ENCODE assay signal across 22 cellular contexts in the genomic region with DNA sequence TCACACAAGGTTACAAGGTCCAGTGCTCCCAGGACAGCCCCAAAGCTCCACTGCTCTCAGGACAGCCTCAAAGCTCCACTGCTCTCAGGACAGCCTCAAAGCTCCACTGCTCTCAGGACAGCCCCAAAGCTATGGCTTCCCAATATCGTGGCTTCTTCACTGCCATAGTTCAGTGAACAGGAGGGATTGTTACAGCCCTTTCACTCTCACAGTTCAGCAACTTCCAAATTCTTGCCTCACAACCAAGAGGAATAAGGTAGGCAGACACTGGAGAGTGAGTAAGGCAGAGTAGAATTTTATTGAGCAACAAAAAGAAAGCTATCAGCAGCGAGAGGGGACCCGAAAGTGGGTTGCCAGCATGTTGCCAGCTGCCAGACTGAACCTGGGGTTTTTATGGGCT.
"Had no signal": no experiment of that assay in that cellular context is flagged by ENCODE, and none has a peak within 500 bp of the region (broad histone marks: within the 10 kb centered on the region; RNA-seq: fewer than 3 reads in every experiment).

No MANE protein-coding gene starts in this region.

- H3K4me3 ChIP-seq: colonic mucosa, esophagus muscularis mucosa, gastroesophageal sphincter, heart left ventricle, hepatocyte, left ventricle myocardium inferior, lower lobe of right lung, mucosa of descending colon had no signal

- H3K79me2 ChIP-seq: hepatocyte had no signal

- H3K27me3 ChIP-seq: colonic mucosa, esophagus muscularis mucosa, foreskin keratinocyte, gastroesophageal sphincter, heart left ventricle, hepatocyte had no signal

- H3K27ac ChIP-seq: colonic mucosa, epithelial cell of prostate, esophagus muscularis mucosa, foreskin keratinocyte, gastroesophageal sphincter, heart left ventricle, hepatocyte, left ventricle myocardium inferior, lower lobe of right lung had no signal

- H3K36me3 ChIP-seq: colonic mucosa, esophagus muscularis mucosa, gastroesophageal sphincter, heart left ventricle, left ventricle myocardium inferior, lower lobe of right lung had no signal

- FAIRE-seq: endometrium, frontal cortex, islet of Langerhans, keratinocyte had no signal

- H3K4me2 ChIP-seq: hepatocyte had no signal

- H2AFZ ChIP-seq: hepatocyte had no signal

- H3K9me3 ChIP-seq: colonic mucosa, esophagus muscularis mucosa, gastroesophageal sphincter, heart left ventricle, left ventricle myocardium inferior, lower lobe of right lung, mucosa of descending colon had no signal

- DNase-seq: cerebellar nuclear complex; colonic mucosa; cortex of kidney; effector CD8-positive, alpha-beta T cell; effector memory CD8-positive, alpha-beta T cell; endodermal cell; foreskin keratinocyte; heart left ventricle; hypothalamus; left colon; left ventricle myocardium inferior; lower lobe of right lung; mesenchymal stem cell; mucosa of descending colon had no signal

- H3K4me1 ChIP-seq: colonic mucosa, esophagus muscularis mucosa, foreskin keratinocyte, gastroesophageal sphincter, heart left ventricle, left ventricle myocardium inferior, lower lobe of right lung had no signal
